2 cellular contexts compared by ENCODE assay signal in the genomic region with DNA sequence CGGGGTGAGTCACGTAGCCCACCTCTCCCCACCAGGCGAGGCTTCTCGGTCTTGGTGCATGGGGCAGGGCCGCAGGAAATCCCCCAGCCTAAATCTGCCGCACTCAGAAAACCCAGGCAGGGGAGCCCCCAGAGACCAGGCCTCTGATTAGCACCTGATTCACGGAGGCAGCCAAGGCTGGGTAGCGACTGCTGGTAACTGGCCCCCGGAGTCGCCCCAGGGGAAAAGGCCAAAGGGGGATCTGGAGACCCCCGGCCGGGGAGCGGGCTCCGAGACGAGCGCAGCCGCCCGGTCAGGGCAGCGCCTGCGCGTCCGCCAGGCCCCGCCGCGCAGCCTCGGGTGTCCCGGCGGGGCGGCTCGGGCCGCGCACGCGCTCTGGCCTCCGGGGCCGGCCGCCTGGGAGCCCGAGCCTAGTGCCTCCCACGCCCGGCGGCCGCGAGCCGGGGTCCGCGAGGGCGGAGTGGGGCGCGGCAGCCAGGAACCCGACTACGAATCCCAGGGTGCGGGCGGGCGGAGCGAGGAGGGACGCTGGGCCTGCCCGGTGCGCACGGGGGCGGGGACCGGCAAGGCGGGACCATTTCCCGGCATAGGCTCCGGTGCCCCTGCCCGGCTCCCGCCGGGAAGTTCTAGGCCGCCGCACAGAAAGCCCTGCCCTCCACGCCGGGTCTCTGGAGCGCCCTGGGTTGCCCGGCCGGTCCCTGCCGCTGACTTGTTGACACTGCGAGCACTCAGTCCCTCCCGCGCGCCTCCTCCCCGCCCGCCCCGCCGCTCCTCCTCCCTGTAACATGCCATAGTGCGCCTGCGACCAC.
TF ChIP-seq lines count a peak whose summit lies in the region.

A gene with protein sequence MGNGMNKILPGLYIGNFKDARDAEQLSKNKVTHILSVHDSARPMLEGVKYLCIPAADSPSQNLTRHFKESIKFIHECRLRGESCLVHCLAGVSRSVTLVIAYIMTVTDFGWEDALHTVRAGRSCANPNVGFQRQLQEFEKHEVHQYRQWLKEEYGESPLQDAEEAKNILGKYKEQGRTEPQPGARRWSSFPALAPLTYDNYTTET (plus strand): TSS at position 791 of the 809 bp plus-strand sequence. CDS start 53 bp downstream, outside the sequence.

TF ChIP-seq in SK-N-SH treated with all-trans-retinoic acid at 6 μM for 48 hours, 23 proteins besides CTCF, POLR2A, EP300 and RAD21 (continued from another document):
- TF ChIP-seq, protein P1, sequence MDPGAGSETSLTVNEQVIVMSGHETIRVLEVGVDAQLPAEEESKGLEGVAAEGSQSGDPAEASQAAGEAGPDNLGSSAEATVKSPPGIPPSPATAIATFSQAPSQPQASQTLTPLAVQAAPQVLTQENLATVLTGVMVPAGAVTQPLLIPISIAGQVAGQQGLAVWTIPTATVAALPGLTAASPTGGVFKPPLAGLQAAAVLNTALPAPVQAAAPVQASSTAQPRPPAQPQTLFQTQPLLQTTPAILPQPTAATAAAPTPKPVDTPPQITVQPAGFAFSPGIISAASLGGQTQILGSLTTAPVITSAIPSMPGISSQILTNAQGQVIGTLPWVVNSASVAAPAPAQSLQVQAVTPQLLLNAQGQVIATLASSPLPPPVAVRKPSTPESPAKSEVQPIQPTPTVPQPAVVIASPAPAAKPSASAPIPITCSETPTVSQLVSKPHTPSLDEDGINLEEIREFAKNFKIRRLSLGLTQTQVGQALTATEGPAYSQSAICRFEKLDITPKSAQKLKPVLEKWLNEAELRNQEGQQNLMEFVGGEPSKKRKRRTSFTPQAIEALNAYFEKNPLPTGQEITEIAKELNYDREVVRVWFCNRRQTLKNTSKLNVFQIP (CRISPR knock-in tag; IDR thresholded peaks at IDR 0.05; ENCODE audit: borderline replicate concordance, low read depth) = no peak
- TF ChIP-seq ZC3H10 (CRISPR knock-in tag; IDR thresholded peaks at IDR 0.05) (no peak), ZFP30 (CRISPR knock-in tag; IDR thresholded peaks at IDR 0.05) (no peak), RARB (CRISPR knock-in tag; IDR thresholded peaks at IDR 0.05) (no peak), TSHZ2 (CRISPR knock-in tag; IDR thresholded peaks at IDR 0.05) (no peak), OSR1 (CRISPR knock-in tag; IDR thresholded peaks at IDR 0.05) (no peak), SNAI2 (CRISPR knock-in tag; IDR thresholded peaks at IDR 0.05) (no peak), BACH2 (CRISPR knock-in tag; IDR thresholded peaks at IDR 0.05; ENCODE audit: borderline replicate concordance) (no peak), GLIS3 (CRISPR knock-in tag; IDR thresholded peaks at IDR 0.05) (no peak), TCF4 (CRISPR knock-in tag; IDR thresholded peaks at IDR 0.05; ENCODE audit: borderline replicate concordance) (no peak)

TF ChIP-seq in K562, 482 proteins besides CTCF, POLR2A, EP300 and RAD21 (continued from another document and continues in another):
- TF ChIP-seq MGA (IDR thresholded peaks at IDR 0.05) = no peak
- no peak for TF ChIP-seq RAD51 (IDR thresholded peaks at IDR 0.05; ENCODE audit: borderline replicate concordance, low read depth)
- TF ChIP-seq TOE1 (IDR thresholded peaks at IDR 0.05; ENCODE audit: borderline replicate concordance) = no peak
- TF ChIP-seq TOE1 (CRISPR knock-in tag; IDR thresholded peaks at IDR 0.05; ENCODE audit: borderline replicate concordance, low read depth) = no peak
- no peak for TF ChIP-seq KLF1 (tag; IDR thresholded peaks at IDR 0.05)
- 0 out of 2 replicates have a peak, but pooled peaks have one; percentile 58 for TF ChIP-seq GABPB1 (CRISPR knock-in tag; IDR thresholded peaks at IDR 0.05)
- no peak for TF ChIP-seq ZNF407 (IDR thresholded peaks at IDR 0.05; ENCODE audit: low read depth)
- TF ChIP-seq HNRNPL (IDR thresholded peaks at IDR 0.05; ENCODE audit: low read depth, low read length) = peak; percentile 43; the same call in 1 of the 2 replicates
- no peak for TF ChIP-seq BMI1 (IDR thresholded peaks at IDR 0.05; ENCODE audit: low read length)
- TF ChIP-seq HDAC8 (tag; IDR thresholded peaks at IDR 0.05) = no peak
- TF ChIP-seq LCOR (CRISPR knock-in tag; IDR thresholded peaks at IDR 0.05) = peak; percentile 10; the same call in 1 of the 2 replicates
- no peak for TF ChIP-seq KDM1A (IDR thresholded peaks at IDR 0.05)
- peak; percentile 25; the same call in 1 of the 2 replicates for TF ChIP-seq ZBTB12 (CRISPR knock-in tag; IDR thresholded peaks at IDR 0.05)
- no peak for TF ChIP-seq ZNF395 (CRISPR knock-in tag; IDR thresholded peaks at IDR 0.05)
- no peak for TF ChIP-seq RCOR1 (IDR thresholded peaks at IDR 0.05; ENCODE audit: borderline replicate concordance in 1 of 2, low read depth in 2 of 2, low read length in 2 of 2)
- TF ChIP-seq MEIS2 (IDR thresholded peaks at IDR 0.05; ENCODE audit: partially characterized antibody) = peak; percentile 72
- TF ChIP-seq NCOA2 (IDR thresholded peaks at IDR 0.05; ENCODE audit: partially characterized antibody in 2 of 2) = no peak
